ENCODE assay signal across 1 cellular context in the genomic region with DNA sequence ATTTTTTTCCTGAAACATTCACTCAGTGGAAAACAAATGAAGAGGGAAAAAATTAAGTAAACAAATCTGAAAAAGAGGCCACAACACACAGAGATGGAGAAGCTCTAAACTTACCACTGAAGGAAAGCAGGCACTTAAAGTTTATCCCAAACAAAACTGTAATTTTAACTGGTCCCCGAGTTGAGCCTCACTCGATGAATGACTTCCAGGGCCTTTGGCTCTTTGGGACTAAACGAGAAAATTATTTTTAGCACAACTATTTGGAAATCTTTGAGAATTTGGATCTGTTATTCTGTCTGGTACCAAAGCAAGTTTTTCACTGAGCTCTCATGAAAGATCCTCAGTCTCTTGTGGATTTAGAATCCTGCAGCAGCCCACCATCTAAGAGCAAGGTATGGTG.
TF ChIP-seq lines count a peak whose summit lies in the region.

A gene with protein sequence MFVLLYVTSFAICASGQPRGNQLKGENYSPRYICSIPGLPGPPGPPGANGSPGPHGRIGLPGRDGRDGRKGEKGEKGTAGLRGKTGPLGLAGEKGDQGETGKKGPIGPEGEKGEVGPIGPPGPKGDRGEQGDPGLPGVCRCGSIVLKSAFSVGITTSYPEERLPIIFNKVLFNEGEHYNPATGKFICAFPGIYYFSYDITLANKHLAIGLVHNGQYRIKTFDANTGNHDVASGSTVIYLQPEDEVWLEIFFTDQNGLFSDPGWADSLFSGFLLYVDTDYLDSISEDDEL (plus strand): TSS at position 319 of the 400 bp plus-strand sequence. CDS start 7,711 bp downstream, outside the sequence.

TF ChIP-seq in IMR-90, 13 proteins besides CTCF, POLR2A, EP300 and RAD21 (continued from another document):
- TF ChIP-seq, protein P1, sequence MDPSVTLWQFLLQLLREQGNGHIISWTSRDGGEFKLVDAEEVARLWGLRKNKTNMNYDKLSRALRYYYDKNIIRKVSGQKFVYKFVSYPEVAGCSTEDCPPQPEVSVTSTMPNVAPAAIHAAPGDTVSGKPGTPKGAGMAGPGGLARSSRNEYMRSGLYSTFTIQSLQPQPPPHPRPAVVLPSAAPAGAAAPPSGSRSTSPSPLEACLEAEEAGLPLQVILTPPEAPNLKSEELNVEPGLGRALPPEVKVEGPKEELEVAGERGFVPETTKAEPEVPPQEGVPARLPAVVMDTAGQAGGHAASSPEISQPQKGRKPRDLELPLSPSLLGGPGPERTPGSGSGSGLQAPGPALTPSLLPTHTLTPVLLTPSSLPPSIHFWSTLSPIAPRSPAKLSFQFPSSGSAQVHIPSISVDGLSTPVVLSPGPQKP (IDR thresholded peaks at IDR 0.05; ENCODE audit: borderline replicate concordance, low read depth, low read length): no peak
- TF ChIP-seq MAFK (IDR thresholded peaks at IDR 0.05; ENCODE audit: low read depth, low read length) (no peak), CEBPB (IDR thresholded peaks at IDR 0.05; ENCODE audit: low read depth, low read length) (no peak)
